Comparison of ENCODE assay signal across 2 cellular contexts in genomic region chr2:225182126-225182525, GRCh38.
TF ChIP-seq lines count a peak whose summit lies in the region.

No MANE protein-coding gene starts in this region.

TF ChIP-seq in GM23338, 12 proteins besides CTCF, POLR2A, EP300 and RAD21:
- TF ChIP-seq, protein P1, sequence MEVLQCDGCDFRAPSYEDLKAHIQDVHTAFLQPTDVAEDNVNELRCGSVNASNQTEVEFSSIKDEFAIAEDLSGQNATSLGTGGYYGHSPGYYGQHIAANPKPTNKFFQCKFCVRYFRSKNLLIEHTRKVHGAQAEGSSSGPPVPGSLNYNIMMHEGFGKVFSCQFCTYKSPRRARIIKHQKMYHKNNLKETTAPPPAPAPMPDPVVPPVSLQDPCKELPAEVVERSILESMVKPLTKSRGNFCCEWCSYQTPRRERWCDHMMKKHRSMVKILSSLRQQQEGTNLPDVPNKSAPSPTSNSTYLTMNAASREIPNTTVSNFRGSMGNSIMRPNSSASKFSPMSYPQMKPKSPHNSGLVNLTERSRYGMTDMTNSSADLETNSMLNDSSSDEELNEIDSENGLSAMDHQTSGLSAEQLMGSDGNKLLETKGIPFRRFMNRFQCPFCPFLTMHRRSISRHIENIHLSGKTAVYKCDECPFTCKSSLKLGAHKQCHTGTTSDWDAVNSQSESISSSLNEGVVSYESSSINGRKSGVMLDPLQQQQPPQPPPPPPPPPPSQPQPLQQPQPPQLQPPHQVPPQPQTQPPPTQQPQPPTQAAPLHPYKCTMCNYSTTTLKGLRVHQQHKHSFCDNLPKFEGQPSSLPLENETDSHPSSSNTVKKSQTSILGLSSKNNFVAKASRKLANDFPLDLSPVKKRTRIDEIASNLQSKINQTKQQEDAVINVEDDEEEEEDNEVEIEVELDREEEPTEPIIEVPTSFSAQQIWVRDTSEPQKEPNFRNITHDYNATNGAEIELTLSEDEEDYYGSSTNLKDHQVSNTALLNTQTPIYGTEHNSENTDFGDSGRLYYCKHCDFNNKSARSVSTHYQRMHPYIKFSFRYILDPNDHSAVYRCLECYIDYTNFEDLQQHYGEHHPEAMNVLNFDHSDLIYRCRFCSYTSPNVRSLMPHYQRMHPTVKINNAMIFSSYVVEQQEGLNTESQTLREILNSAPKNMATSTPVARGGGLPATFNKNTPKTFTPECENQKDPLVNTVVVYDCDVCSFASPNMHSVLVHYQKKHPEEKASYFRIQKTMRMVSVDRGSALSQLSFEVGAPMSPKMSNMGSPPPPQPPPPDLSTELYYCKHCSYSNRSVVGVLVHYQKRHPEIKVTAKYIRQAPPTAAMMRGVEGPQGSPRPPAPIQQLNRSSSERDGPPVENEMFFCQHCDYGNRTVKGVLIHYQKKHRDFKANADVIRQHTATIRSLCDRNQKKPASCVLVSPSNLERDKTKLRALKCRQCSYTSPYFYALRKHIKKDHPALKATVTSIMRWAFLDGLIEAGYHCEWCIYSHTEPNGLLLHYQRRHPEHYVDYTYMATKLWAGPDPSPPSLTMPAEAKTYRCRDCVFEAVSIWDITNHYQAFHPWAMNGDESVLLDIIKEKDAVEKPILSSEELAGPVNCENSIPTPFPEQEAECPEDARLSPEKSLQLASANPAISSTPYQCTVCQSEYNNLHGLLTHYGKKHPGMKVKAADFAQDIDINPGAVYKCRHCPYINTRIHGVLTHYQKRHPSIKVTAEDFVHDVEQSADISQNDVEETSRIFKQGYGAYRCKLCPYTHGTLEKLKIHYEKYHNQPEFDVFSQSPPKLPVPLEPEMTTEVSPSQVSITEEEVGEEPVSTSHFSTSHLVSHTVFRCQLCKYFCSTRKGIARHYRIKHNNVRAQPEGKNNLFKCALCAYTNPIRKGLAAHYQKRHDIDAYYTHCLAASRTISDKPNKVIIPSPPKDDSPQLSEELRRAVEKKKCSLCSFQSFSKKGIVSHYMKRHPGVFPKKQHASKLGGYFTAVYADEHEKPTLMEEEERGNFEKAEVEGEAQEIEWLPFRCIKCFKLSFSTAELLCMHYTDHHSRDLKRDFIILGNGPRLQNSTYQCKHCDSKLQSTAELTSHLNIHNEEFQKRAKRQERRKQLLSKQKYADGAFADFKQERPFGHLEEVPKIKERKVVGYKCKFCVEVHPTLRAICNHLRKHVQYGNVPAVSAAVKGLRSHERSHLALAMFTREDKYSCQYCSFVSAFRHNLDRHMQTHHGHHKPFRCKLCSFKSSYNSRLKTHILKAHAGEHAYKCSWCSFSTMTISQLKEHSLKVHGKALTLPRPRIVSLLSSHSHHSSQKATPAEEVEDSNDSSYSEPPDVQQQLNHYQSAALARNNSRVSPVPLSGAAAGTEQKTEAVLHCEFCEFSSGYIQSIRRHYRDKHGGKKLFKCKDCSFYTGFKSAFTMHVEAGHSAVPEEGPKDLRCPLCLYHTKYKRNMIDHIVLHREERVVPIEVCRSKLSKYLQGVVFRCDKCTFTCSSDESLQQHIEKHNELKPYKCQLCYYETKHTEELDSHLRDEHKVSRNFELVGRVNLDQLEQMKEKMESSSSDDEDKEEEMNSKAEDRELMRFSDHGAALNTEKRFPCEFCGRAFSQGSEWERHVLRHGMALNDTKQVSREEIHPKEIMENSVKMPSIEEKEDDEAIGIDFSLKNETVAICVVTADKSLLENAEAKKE (CRISPR knock-in tag; IDR thresholded peaks at IDR 0.05), result peak; percentile 93
- no peak for TF ChIP-seq REST (IDR thresholded peaks at IDR 0.05; ENCODE audit: unreplicated experiment)
- TF ChIP-seq NANOG (IDR thresholded peaks at IDR 0.05; ENCODE audit: borderline replicate concordance), result peak; percentile 94
- TF ChIP-seq CREB1 (CRISPR knock-in tag; IDR thresholded peaks at IDR 0.05; ENCODE audit: low read depth), result 0 out of 2 replicates have a peak, but pooled peaks have one; percentile 45
- TF ChIP-seq EZH2 (IDR thresholded peaks at IDR 0.05; ENCODE audit: low read depth, unreplicated experiment), result no peak
TF ChIP-seq in GM23338: peak in this region for 3.

TF ChIP-seq in H1, 55 proteins besides CTCF, POLR2A, EP300 and RAD21 (continued from another document):
- TF ChIP-seq E2F6 (IDR thresholded peaks at IDR 0.05) (no peak), FOSL1 (IDR thresholded peaks at IDR 0.05; ENCODE audit: insufficient read depth, low read depth, low read length) (no peak), TEAD4 (IDR thresholded peaks at IDR 0.05; ENCODE audit: low read depth, low read length) (peak; percentile 94), BCL11A (IDR thresholded peaks at IDR 0.05; ENCODE audit: low read depth in 2 of 2, low read length in 2 of 2) (peak in 1 of 2 experiments; percentile 54), SP1 (IDR thresholded peaks at IDR 0.05; ENCODE audit: low read depth, low read length) (peak; percentile 42; the same call in 1 of the 2 replicates), CBX5 (IDR thresholded peaks at IDR 0.05; ENCODE audit: low read depth, low read length) (no peak), MAFK (IDR thresholded peaks at IDR 0.05; ENCODE audit: low read depth, low read length) (no peak), CTBP2 (IDR thresholded peaks at IDR 0.05; ENCODE audit: borderline replicate concordance, insufficient read depth, insufficient read length, low read length) (no peak), EGR1 (IDR thresholded peaks at IDR 0.05; ENCODE audit: borderline replicate concordance, low read depth, low read length) (no peak), RFX5 (IDR thresholded peaks at IDR 0.05; ENCODE audit: borderline replicate concordance, low read depth, low read length) (no peak), CHD2 (IDR thresholded peaks at IDR 0.05; ENCODE audit: low read length) (no peak), HDAC6 (IDR thresholded peaks at IDR 0.05; ENCODE audit: low read depth, low read length) (no peak), NANOG (IDR thresholded peaks at IDR 0.05; ENCODE audit: insufficient read depth, low read depth, low read length, poor library complexity, severe bottlenecking) (peak; percentile 95), TBP (IDR thresholded peaks at IDR 0.05; ENCODE audit: low read depth, low read length) (no peak), SIN3A (conservative IDR thresholded peaks at IDR 0.05 in 1 of 2, IDR thresholded peaks at IDR 0.05 in 1 of 2; ENCODE audit: low read depth in 1 of 2, low read length in 2 of 2) (no peak), POLR2AphosphoS5 (IDR thresholded peaks at IDR 0.05; ENCODE audit: low read depth, low read length) (no peak), NRF1 (IDR thresholded peaks at IDR 0.05; ENCODE audit: low read depth, low read length) (no peak), KDM4A (IDR thresholded peaks at IDR 0.05; ENCODE audit: low read depth, low read length, severe bottlenecking) (no peak), TCF12 (IDR thresholded peaks at IDR 0.05; ENCODE audit: low read depth, low read length) (peak; percentile 85; the same call in 1 of the 2 replicates), ZNF274 (IDR thresholded peaks at IDR 0.05; ENCODE audit: borderline replicate concordance, extremely low read depth, low read length) (no peak), SP2 (IDR thresholded peaks at IDR 0.05; ENCODE audit: low read length) (no peak), RNF2 (IDR thresholded peaks at IDR 0.05; ENCODE audit: borderline replicate concordance, low read depth, low read length, missing control alignments, poor library complexity, severe bottlenecking) (no peak), GTF2F1 (IDR thresholded peaks at IDR 0.05; ENCODE audit: borderline replicate concordance, low read depth, low read length) (no peak), SRF (IDR thresholded peaks at IDR 0.05; ENCODE audit: low read depth, low read length) (no peak), KDM5A (IDR thresholded peaks at IDR 0.05; ENCODE audit: low read length) (no peak), CHD1 (IDR thresholded peaks at IDR 0.05; ENCODE audit: low read depth, low read length) (no peak), SP4 (IDR thresholded peaks at IDR 0.05; ENCODE audit: low read length) (no peak)
- TF ChIP-seq, protein P2, sequence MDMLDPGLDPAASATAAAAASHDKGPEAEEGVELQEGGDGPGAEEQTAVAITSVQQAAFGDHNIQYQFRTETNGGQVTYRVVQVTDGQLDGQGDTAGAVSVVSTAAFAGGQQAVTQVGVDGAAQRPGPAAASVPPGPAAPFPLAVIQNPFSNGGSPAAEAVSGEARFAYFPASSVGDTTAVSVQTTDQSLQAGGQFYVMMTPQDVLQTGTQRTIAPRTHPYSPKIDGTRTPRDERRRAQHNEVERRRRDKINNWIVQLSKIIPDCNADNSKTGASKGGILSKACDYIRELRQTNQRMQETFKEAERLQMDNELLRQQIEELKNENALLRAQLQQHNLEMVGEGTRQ (IDR thresholded peaks at IDR 0.05; ENCODE audit: low read length), result no peak
